1 cellular context compared by ENCODE assay signal in genomic region chr1:154176341-154176740, GRCh38.
TF ChIP-seq lines count a peak whose summit lies in the region.

No MANE protein-coding gene starts in this region.

TF ChIP-seq in GM23338, 12 proteins besides CTCF, POLR2A, EP300 and RAD21 (continued from another document):
- TF ChIP-seq, protein P1, sequence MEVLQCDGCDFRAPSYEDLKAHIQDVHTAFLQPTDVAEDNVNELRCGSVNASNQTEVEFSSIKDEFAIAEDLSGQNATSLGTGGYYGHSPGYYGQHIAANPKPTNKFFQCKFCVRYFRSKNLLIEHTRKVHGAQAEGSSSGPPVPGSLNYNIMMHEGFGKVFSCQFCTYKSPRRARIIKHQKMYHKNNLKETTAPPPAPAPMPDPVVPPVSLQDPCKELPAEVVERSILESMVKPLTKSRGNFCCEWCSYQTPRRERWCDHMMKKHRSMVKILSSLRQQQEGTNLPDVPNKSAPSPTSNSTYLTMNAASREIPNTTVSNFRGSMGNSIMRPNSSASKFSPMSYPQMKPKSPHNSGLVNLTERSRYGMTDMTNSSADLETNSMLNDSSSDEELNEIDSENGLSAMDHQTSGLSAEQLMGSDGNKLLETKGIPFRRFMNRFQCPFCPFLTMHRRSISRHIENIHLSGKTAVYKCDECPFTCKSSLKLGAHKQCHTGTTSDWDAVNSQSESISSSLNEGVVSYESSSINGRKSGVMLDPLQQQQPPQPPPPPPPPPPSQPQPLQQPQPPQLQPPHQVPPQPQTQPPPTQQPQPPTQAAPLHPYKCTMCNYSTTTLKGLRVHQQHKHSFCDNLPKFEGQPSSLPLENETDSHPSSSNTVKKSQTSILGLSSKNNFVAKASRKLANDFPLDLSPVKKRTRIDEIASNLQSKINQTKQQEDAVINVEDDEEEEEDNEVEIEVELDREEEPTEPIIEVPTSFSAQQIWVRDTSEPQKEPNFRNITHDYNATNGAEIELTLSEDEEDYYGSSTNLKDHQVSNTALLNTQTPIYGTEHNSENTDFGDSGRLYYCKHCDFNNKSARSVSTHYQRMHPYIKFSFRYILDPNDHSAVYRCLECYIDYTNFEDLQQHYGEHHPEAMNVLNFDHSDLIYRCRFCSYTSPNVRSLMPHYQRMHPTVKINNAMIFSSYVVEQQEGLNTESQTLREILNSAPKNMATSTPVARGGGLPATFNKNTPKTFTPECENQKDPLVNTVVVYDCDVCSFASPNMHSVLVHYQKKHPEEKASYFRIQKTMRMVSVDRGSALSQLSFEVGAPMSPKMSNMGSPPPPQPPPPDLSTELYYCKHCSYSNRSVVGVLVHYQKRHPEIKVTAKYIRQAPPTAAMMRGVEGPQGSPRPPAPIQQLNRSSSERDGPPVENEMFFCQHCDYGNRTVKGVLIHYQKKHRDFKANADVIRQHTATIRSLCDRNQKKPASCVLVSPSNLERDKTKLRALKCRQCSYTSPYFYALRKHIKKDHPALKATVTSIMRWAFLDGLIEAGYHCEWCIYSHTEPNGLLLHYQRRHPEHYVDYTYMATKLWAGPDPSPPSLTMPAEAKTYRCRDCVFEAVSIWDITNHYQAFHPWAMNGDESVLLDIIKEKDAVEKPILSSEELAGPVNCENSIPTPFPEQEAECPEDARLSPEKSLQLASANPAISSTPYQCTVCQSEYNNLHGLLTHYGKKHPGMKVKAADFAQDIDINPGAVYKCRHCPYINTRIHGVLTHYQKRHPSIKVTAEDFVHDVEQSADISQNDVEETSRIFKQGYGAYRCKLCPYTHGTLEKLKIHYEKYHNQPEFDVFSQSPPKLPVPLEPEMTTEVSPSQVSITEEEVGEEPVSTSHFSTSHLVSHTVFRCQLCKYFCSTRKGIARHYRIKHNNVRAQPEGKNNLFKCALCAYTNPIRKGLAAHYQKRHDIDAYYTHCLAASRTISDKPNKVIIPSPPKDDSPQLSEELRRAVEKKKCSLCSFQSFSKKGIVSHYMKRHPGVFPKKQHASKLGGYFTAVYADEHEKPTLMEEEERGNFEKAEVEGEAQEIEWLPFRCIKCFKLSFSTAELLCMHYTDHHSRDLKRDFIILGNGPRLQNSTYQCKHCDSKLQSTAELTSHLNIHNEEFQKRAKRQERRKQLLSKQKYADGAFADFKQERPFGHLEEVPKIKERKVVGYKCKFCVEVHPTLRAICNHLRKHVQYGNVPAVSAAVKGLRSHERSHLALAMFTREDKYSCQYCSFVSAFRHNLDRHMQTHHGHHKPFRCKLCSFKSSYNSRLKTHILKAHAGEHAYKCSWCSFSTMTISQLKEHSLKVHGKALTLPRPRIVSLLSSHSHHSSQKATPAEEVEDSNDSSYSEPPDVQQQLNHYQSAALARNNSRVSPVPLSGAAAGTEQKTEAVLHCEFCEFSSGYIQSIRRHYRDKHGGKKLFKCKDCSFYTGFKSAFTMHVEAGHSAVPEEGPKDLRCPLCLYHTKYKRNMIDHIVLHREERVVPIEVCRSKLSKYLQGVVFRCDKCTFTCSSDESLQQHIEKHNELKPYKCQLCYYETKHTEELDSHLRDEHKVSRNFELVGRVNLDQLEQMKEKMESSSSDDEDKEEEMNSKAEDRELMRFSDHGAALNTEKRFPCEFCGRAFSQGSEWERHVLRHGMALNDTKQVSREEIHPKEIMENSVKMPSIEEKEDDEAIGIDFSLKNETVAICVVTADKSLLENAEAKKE (CRISPR knock-in tag; IDR thresholded peaks at IDR 0.05), result no peak
- TF ChIP-seq JUNB (IDR thresholded peaks at IDR 0.05; ENCODE audit: unreplicated experiment) (no peak), ETS1 (IDR thresholded peaks at IDR 0.05) (no peak), CREB1 (CRISPR knock-in tag; IDR thresholded peaks at IDR 0.05; ENCODE audit: low read depth) (no peak), POLR2AphosphoS5 (IDR thresholded peaks at IDR 0.05; ENCODE audit: low read depth) (no peak), EZH2phosphoT487 (IDR thresholded peaks at IDR 0.05; ENCODE audit: unreplicated experiment) (no peak), ZNF114 (CRISPR knock-in tag; IDR thresholded peaks at IDR 0.05) (no peak), ZNF331 (CRISPR knock-in tag; IDR thresholded peaks at IDR 0.05; ENCODE audit: low read depth) (no peak), STAT1 (IDR thresholded peaks at IDR 0.05; ENCODE audit: unreplicated experiment) (no peak)
- TF ChIP-seq, protein P2, sequence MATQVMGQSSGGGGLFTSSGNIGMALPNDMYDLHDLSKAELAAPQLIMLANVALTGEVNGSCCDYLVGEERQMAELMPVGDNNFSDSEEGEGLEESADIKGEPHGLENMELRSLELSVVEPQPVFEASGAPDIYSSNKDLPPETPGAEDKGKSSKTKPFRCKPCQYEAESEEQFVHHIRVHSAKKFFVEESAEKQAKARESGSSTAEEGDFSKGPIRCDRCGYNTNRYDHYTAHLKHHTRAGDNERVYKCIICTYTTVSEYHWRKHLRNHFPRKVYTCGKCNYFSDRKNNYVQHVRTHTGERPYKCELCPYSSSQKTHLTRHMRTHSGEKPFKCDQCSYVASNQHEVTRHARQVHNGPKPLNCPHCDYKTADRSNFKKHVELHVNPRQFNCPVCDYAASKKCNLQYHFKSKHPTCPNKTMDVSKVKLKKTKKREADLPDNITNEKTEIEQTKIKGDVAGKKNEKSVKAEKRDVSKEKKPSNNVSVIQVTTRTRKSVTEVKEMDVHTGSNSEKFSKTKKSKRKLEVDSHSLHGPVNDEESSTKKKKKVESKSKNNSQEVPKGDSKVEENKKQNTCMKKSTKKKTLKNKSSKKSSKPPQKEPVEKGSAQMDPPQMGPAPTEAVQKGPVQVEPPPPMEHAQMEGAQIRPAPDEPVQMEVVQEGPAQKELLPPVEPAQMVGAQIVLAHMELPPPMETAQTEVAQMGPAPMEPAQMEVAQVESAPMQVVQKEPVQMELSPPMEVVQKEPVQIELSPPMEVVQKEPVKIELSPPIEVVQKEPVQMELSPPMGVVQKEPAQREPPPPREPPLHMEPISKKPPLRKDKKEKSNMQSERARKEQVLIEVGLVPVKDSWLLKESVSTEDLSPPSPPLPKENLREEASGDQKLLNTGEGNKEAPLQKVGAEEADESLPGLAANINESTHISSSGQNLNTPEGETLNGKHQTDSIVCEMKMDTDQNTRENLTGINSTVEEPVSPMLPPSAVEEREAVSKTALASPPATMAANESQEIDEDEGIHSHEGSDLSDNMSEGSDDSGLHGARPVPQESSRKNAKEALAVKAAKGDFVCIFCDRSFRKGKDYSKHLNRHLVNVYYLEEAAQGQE (IDR thresholded peaks at IDR 0.05; ENCODE audit: unreplicated experiment), result no peak
